Comparison of ENCODE assay signal across 8 cellular contexts in the genomic region with DNA sequence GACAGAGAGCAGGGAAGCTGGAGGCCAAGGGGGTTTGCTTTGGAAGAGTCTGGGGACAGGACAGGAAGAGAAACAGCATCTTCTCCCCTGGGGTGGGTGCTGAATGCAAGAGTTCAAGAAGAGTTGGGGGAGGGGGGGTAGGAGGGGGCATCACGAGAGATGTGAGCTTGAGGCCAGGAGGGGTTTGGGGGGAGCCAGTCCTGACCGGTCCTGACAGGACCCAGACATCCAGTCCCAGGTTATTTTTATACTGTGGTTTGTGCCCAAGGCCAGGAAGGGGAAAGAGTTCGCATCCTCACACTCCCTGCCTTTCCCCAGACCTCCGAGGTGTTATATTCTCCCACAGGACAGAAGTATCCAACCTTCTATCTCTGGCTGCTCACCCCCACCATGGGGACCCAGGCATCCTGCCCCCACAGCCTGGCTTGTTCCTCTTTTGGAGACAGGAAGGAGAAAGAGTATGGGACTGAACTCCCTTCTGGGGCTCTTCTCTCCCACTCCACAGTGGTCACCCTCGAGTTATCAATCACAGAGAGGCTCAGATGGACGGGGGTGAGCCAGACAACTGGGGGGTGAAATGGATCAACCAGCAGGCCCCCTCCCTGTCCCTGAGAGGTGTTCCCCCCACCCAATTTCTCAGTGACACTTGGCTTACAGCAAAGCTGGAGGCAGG. TPM values are rescaled to one million over a fixed set of nuclear protein-coding genes. Genes with fewer than 3 reads are reported as not detected.
DNase-seq lines count a peak whose midpoint lies in the region; ATAC-seq and TF ChIP-seq lines count a peak whose summit lies in the region.

No MANE protein-coding gene starts in this region.

- no peaks in the 10 kb centered on the region for H3K9me3 ChIP-seq in iPS-20b (ENCODE audit: insufficient read depth, low read depth, low read length)
- no peaks in the 10 kb centered on the region for H3K9me3 ChIP-seq in thymus (ENCODE audit: control insufficient read depth)

- H3K4me1 ChIP-seq in iPS-20b (ENCODE audit: insufficient read depth, low read length): peaks cover 5% of the 10 kb centered on the region
- H3K4me1 ChIP-seq in thymus (ENCODE audit: control insufficient read depth, insufficient read depth, low read length): peaks cover 19% of the 10 kb centered on the region

- H3K36me3 Mint-ChIP-seq in activated CD8-positive, alpha-beta memory T cell treated with anti-CD3 and anti-CD28 coated beads, Interleukin-2, amount 10 ng/mL, durations not matched to agents 7 days and 5 days: peaks cover 39% of the 10 kb centered on the region
- H3K36me3 Mint-ChIP-seq in activated naive CD8-positive, alpha-beta T cell treated with anti-CD3 and anti-CD28 coated beads for 36 hours: peaks cover 25% of the 10 kb centered on the region

- no peak for TF ChIP-seq CTCF in omental fat pad (IDR thresholded peaks at IDR 0.05)

- H3K36me3 ChIP-seq in iPS-20b (ENCODE audit: insufficient read depth, low read depth, low read length): peaks cover 9% of the 10 kb centered on the region; the same call in 1 of the 2 replicates
- H3K36me3 ChIP-seq in thymus (ENCODE audit: control insufficient read depth, insufficient read depth): peaks cover 48% of the 10 kb centered on the region

- peak overlapping the region; percentile 41; the same call in 1 of the 2 replicates for H3K9ac ChIP-seq in iPS-20b (ENCODE audit: low read depth, low read length)

- H3K4me3 ChIP-seq in iPS-20b (ENCODE audit: low read length) (peak overlapping the region; percentile 30; the same call in 1 of the 2 replicates), thymus (ENCODE audit: low read length) (peak overlapping the region; percentile 97)

- peaks cover 42% of the 10 kb centered on the region for H3K4me1 Mint-ChIP-seq in activated CD8-positive, alpha-beta memory T cell treated with anti-CD3 and anti-CD28 coated beads, Interleukin-2, amount 10 ng/mL, durations not matched to agents 7 days and 5 days
- H3K4me1 Mint-ChIP-seq in activated naive CD8-positive, alpha-beta T cell treated with anti-CD3 and anti-CD28 coated beads for 36 hours: peaks cover 41% of the 10 kb centered on the region

- H3K27ac ChIP-seq in iPS-20b (ENCODE audit: low read length) (no peak overlapping the region), thymus (ENCODE audit: low read depth) (no peak overlapping the region)

- H3K27me3 Mint-ChIP-seq in activated CD8-positive, alpha-beta memory T cell treated with anti-CD3 and anti-CD28 coated beads, Interleukin-2, amount 10 ng/mL, durations not matched to agents 7 days and 5 days: no peaks in the 10 kb centered on the region
- H3K27me3 Mint-ChIP-seq in activated naive CD8-positive, alpha-beta T cell treated with anti-CD3 and anti-CD28 coated beads for 36 hours: no peaks in the 10 kb centered on the region

- peak overlapping the region; percentile 95 for H3K4me3 Mint-ChIP-seq in activated CD8-positive, alpha-beta memory T cell treated with anti-CD3 and anti-CD28 coated beads, Interleukin-2, amount 10 ng/mL, durations not matched to agents 7 days and 5 days
- H3K4me3 Mint-ChIP-seq in activated naive CD8-positive, alpha-beta T cell treated with anti-CD3 and anti-CD28 coated beads for 36 hours: peak overlapping the region; percentile 83

- WGBS in thymus: 34% methylated on average over 6 of the region's 6 CpGs

- no peak for ATAC-seq in activated CD8-positive, alpha-beta memory T cell treated with anti-CD3 and anti-CD28 coated beads, Interleukin-2, amount 10 ng/mL, durations not matched to agents 7 days and 5 days
- ATAC-seq in GM21390 (IDR thresholded peaks at IDR 0.05; ENCODE audit: unreplicated experiment): no peak
- ATAC-seq in omental fat pad (ENCODE audit: low FRiP score): no peak

- no peaks in the 10 kb centered on the region for H3K27me3 ChIP-seq in iPS-20b (ENCODE audit: insufficient read depth, low read length)
- H3K27me3 ChIP-seq in thymus (ENCODE audit: control insufficient read depth, insufficient read depth): no peaks in the 10 kb centered on the region

- CTCF ChIA-PET in activated CD8-positive, alpha-beta memory T cell treated with anti-CD3 and anti-CD28 coated beads, Interleukin-2, amount 10 ng/mL, durations not matched to agents 7 days and 5 days (lab: Charles Lee): interaction anchor here (1.1 to 9.4 kb wide), 8 partner anchors 11 to 229 kb away, joined by 3 to 102 read pairs (median 6); partner anchors contain the start of genes AGFG2, POP7 and ZCWPW1

- H3K27ac Mint-ChIP-seq in activated CD8-positive, alpha-beta memory T cell treated with anti-CD3 and anti-CD28 coated beads, Interleukin-2, amount 10 ng/mL, durations not matched to agents 7 days and 5 days: peak overlapping the region; percentile 84
- H3K27ac Mint-ChIP-seq in activated naive CD8-positive, alpha-beta T cell treated with anti-CD3 and anti-CD28 coated beads for 36 hours: peak overlapping the region; percentile 89

- DNase-seq in activated CD8-positive, alpha-beta memory T cell treated with anti-CD3 and anti-CD28 coated beads, Interleukin-2, amount 10 ng/mL, durations not matched to agents 7 days and 5 days: no peak
- no peak for DNase-seq in activated CD8-positive, alpha-beta memory T cell treated with anti-CD3 and anti-CD28 coated beads for 24 hours
- no peak for DNase-seq in activated naive CD8-positive, alpha-beta T cell treated with anti-CD3 and anti-CD28 coated beads for 36 hours
- no peak for DNase-seq in SW480 (ENCODE audit: low spot score)
- no peak for DNase-seq in omental fat pad (ENCODE audit: low spot score)

- H3K9me3 Mint-ChIP-seq in activated CD8-positive, alpha-beta memory T cell treated with anti-CD3 and anti-CD28 coated beads, Interleukin-2, amount 10 ng/mL, durations not matched to agents 7 days and 5 days (ENCODE audit: low read depth): no peaks in the 10 kb centered on the region
- no peaks in the 10 kb centered on the region for H3K9me3 Mint-ChIP-seq in activated naive CD8-positive, alpha-beta T cell treated with anti-CD3 and anti-CD28 coated beads for 36 hours

RNA-seq across cellular contexts. Expression of gene TSC22D4, which starts 2.8 kb away (rescaled TPM):
- total RNA-seq in activated CD8-positive, alpha-beta memory T cell treated with anti-CD3 and anti-CD28 coated beads, Interleukin-2, amount 10 ng/mL, durations not matched to agents 7 days and 5 days: 100 to 1,000 TPM; 128 to 144 TPM
- 10 to 100 TPM; 81.4 to 83.7 TPM for total RNA-seq in activated naive CD8-positive, alpha-beta T cell treated with anti-CD3 and anti-CD28 coated beads for 36 hours
- 67.7 TPM for polyA plus RNA-seq in thymus
- 10 to 100 TPM; 15.6 to 36.4 (median 21.4) TPM for total RNA-seq in omental fat pad

RNA-seq across cellular contexts. Expression of gene NYAP1, which starts 7.5 kb away (rescaled TPM):
- total RNA-seq in activated CD8-positive, alpha-beta memory T cell treated with anti-CD3 and anti-CD28 coated beads, Interleukin-2, amount 10 ng/mL, durations not matched to agents 7 days and 5 days: under 1 TPM; 0.07 to 0.12 TPM
- total RNA-seq in activated naive CD8-positive, alpha-beta T cell treated with anti-CD3 and anti-CD28 coated beads for 36 hours: under 1 TPM; 0.29 to 0.34 TPM
- 0.66 TPM for polyA plus RNA-seq in thymus
- 1 to 10 TPM in 3 of 4 donors, under 1 TPM in 1; 0.63 to 3.6 (median 2.1) TPM for total RNA-seq in omental fat pad

RNA-seq across cellular contexts. Expression of gene SPACDR, which starts 12.2 kb away (rescaled TPM):
- 1 to 10 TPM; 3.8 to 5.0 TPM for total RNA-seq in activated CD8-positive, alpha-beta memory T cell treated with anti-CD3 and anti-CD28 coated beads, Interleukin-2, amount 10 ng/mL, durations not matched to agents 7 days and 5 days
- 1 to 10 TPM; 1.0 to 1.5 TPM for total RNA-seq in activated naive CD8-positive, alpha-beta T cell treated with anti-CD3 and anti-CD28 coated beads for 36 hours
- polyA plus RNA-seq in thymus: 2.4 TPM
- total RNA-seq in omental fat pad: 1 to 10 TPM in 1 of 4 donors, under 1 TPM in 1, not detected in 2; 0.84 to 1.3 TPM

RNA-seq across cellular contexts. Expression of gene PPP1R35, which starts 39.9 kb away (rescaled TPM):
- total RNA-seq in activated CD8-positive, alpha-beta memory T cell treated with anti-CD3 and anti-CD28 coated beads, Interleukin-2, amount 10 ng/mL, durations not matched to agents 7 days and 5 days: 100 to 1,000 TPM in 1 of 2 experiments, 10 to 100 TPM in 1; 77.6 to 101 TPM
- total RNA-seq in activated naive CD8-positive, alpha-beta T cell treated with anti-CD3 and anti-CD28 coated beads for 36 hours: 10 to 100 TPM; 45.7 to 46.4 TPM
- 107 TPM for polyA plus RNA-seq in thymus
- total RNA-seq in omental fat pad: 10 to 100 TPM in 3 of 4 donors, 1 to 10 TPM in 1; 6.1 to 22.2 (median 17.7) TPM

RNA-seq across cellular contexts. Expression of gene MEPCE, which starts 46.6 kb away (rescaled TPM):
- 10 to 100 TPM; 42.4 to 50.2 TPM for total RNA-seq in activated CD8-positive, alpha-beta memory T cell treated with anti-CD3 and anti-CD28 coated beads, Interleukin-2, amount 10 ng/mL, durations not matched to agents 7 days and 5 days
- 10 to 100 TPM; 60.1 to 65.4 TPM for total RNA-seq in activated naive CD8-positive, alpha-beta T cell treated with anti-CD3 and anti-CD28 coated beads for 36 hours
- polyA plus RNA-seq in thymus: 37.4 TPM
- total RNA-seq in omental fat pad: 10 to 100 TPM; 23.6 to 49.5 (median 36.6) TPM
